19 cellular contexts compared by ENCODE assay signal in the genomic region with DNA sequence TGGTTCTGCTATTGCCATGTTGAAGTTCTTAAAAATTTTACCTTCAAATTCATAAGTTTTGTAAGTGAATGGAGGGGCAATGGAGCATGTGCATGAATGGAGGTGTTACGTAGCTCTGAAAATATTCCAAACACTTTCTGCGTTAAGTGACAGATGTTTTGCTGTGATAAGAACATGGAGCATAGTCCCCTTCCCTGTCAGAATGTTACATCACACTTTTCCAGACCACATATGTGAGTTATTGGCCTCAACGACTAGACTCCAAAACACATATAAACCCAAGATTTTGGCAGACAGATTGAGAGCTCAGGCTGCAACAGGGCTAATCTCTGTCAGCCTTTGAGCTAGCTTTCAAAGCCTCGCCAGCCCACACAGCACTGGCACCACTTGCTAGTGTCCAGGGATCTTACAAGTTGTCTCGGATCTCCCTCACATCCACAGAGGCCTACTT.
"Had no signal": no experiment of that assay in that cellular context is flagged by ENCODE, and none has a peak within 500 bp of the region (broad histone marks: within the 10 kb centered on the region; RNA-seq: fewer than 3 reads in every experiment).

No MANE protein-coding gene starts in this region.

- H3K4me1 ChIP-seq: foreskin keratinocyte, pancreas, sigmoid colon, transverse colon had no signal

- H3K4me3 ChIP-seq: pancreas, sigmoid colon, stomach, thoracic aorta, transverse colon had no signal

- ATAC-seq: effector memory CD8-positive, alpha-beta T cell; foreskin keratinocyte; pancreas had no signal

- H3K36me3 ChIP-seq: pancreas, sigmoid colon, stomach, thoracic aorta, transverse colon had no signal

- FAIRE-seq: pancreas, small intestine had no signal

- H3K9me3 ChIP-seq: pancreas, sigmoid colon, stomach, thoracic aorta, transverse colon had no signal

- H3K27me3 ChIP-seq: foreskin keratinocyte, pancreas, sigmoid colon, stomach, transverse colon had no signal

- H3K27ac ChIP-seq: epithelial cell of prostate, foreskin keratinocyte, pancreas, sigmoid colon, stomach, thoracic aorta, transverse colon had no signal

- DNase-seq: cortex of kidney; effector memory CD8-positive, alpha-beta T cell; foreskin keratinocyte; head of caudate nucleus; hippocampal formation; kidney glomerular epithelial cell; mesendoderm; naive B cell; occipital lobe; pancreas; sigmoid colon; small intestine; stimulated activated CD4-positive, alpha-beta T cell treated with anti-CD3 and anti-CD28 coated beads, Interleukin-12 subunit alpha, Interleukin-12 subunit beta, amount 100 ng/mL, for 4 hours; stimulated activated naive CD4-positive, alpha-beta T cell; stomach; substantia nigra; transverse colon had no signal
